ENCODE assay signal across 11 cellular contexts in the genomic region with DNA sequence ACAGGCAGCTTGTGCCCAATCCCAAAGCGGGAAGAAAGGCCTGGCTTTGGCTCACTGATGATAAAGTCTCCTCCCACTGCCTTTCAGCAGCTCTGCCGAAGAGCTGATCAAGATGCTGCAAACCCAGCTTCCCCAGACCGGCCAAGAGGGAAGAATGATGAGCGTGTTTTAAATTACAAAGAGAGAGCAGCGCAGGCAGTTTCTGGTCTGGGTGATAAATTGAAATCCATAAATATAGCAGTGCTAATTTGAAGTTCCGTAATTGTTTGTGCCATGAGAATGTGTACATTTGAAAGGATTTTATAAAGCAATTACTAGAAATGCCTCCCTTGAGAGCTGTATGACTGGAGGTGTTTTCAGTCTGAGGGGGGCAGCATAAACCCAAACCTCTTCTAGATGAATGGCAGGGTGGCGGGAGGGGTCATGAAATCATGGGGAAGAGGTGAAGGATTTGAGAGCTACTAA.
A peak's percentile ranks its signal among the peaks of the same experiment; 100 is the strongest.
DNase-seq lines count a peak whose midpoint lies in the region; ATAC-seq and TF ChIP-seq lines count a peak whose summit lies in the region.
"Had no signal": no experiment of that assay in that cellular context is flagged by ENCODE, and none has a peak within 500 bp of the region (broad histone marks: within the 10 kb centered on the region; RNA-seq: fewer than 3 reads in every experiment).

No MANE protein-coding gene starts in this region.

- no peak for TF ChIP-seq EP300 in ovary (IDR thresholded peaks at IDR 0.05)

- H3K9ac ChIP-seq in GM23248 (no peak overlapping the region), mesenchymal stem cell (ENCODE audit: low read length) (peak overlapping the region; percentile 30)

- no peak for ATAC-seq in GM21367 (IDR thresholded peaks at IDR 0.05; ENCODE audit: unreplicated experiment)
- ATAC-seq in HG03354 (IDR thresholded peaks at IDR 0.05; ENCODE audit: poor library complexity, severe bottlenecking, unreplicated experiment) = no peak
- no peak for ATAC-seq in GM19397 (IDR thresholded peaks at IDR 0.05; ENCODE audit: unreplicated experiment)

- H3K4me3 ChIP-seq in GM23248 (no peak overlapping the region), choroid plexus epithelial cell (ENCODE audit: low read depth, low read length) (no peak overlapping the region), mesenchymal stem cell (ENCODE audit: insufficient read depth in 1 of 2, low read depth in 1 of 2, low read length in 2 of 2) (no peak overlapping the region), ovary (no peak overlapping the region)
- H3K4me3 ChIP-seq: SJSA1 had no signal

- intact Hi-C loops in ovary (cut with DNase I) = no loop called here

- H3K4me1 ChIP-seq in GM23248 (ENCODE audit: insufficient read depth) = peaks cover 6% of the 10 kb centered on the region
- no peaks in the 10 kb centered on the region for H3K4me1 ChIP-seq in mesenchymal stem cell (ENCODE audit: control insufficient read depth, insufficient read depth, low read depth, low read length)
- no peaks in the 10 kb centered on the region for H3K4me1 ChIP-seq in ovary (ENCODE audit: insufficient read depth)
- H3K4me1 ChIP-seq: SJSA1 had no signal

- no peak for TF ChIP-seq POLR2A in ovary (IDR thresholded peaks at IDR 0.05)

- H3K79me1 ChIP-seq in mesenchymal stem cell (replicated peaks; ENCODE audit: low read length, poor library complexity, severe bottlenecking) = peaks cover 24% of the 10 kb centered on the region

- no peaks in the 10 kb centered on the region for H4K20me1 ChIP-seq in GM23248 (ENCODE audit: insufficient read depth)

- no peak overlapping the region for H3K23ac ChIP-seq in mesenchymal stem cell (ENCODE audit: low read length in 2 of 2)

- in situ Hi-C loops in GM23248 (cut with MboI) = loop anchor here (25.0 kb wide), 1 partner anchor 368 kb away; no protein-coding TSS in a partner anchor

- no peak overlapping the region for H3K18ac ChIP-seq in mesenchymal stem cell (ENCODE audit: low read depth in 1 of 2, low read length in 2 of 2)

- H4K8ac ChIP-seq in mesenchymal stem cell (ENCODE audit: low read length) = no peak overlapping the region

- no peak for TF ChIP-seq CTCF in choroid plexus epithelial cell (conservative IDR thresholded peaks at IDR 0.05; ENCODE audit: low read depth, low read length)
- TF ChIP-seq CTCF in ovary (IDR thresholded peaks at IDR 0.05) = no peak

- H3K4ac ChIP-seq in mesenchymal stem cell (ENCODE audit: low read depth in 1 of 2, low read length in 2 of 2) = no peak overlapping the region

- peak; percentile 43 for DNase-seq in GM23248
- DNase-seq in NCI-H2107 treated with DMSO at 0.1 percent for 48 hours (lab: John Stamatoyannopoulos, UW; ENCODE audit: unreplicated experiment) = peak; percentile 84
- peak; percentile 22 for DNase-seq in choroid plexus epithelial cell (ENCODE audit: low read depth)
- no peak for DNase-seq in mesenchymal stem cell
- DNase-seq in ovary = no peak
- DNase-seq: stimulated activated CD4-positive, alpha-beta T cell treated with anti-CD3 and anti-CD28 coated beads, Interleukin-4, amount 100 ng/mL, for 1 hour; trophoblast cell had no signal

- H2AK5ac ChIP-seq in mesenchymal stem cell (ENCODE audit: low read length, severe bottlenecking) = no peak overlapping the region

- H3K4me2 ChIP-seq in GM23248 (ENCODE audit: unreplicated experiment) (no peak overlapping the region), mesenchymal stem cell (ENCODE audit: low read length, poor library complexity, severe bottlenecking) (no peak overlapping the region)

- WGBS in GM23248 (ENCODE audit: low coverage in 1 of 2, low lambda C conversion rate in 2 of 2, missing lambda C conversion rate in 2 of 2), 2 experiments = 45 to 46% methylated on average over 7 of the region's 7 CpGs
- 72% methylated on average over 7 of the region's 7 CpGs for WGBS in mesenchymal stem cell
- 23 to 29% (median 23%) methylated on average over 7 of the region's 7 CpGs for WGBS in ovary, 3 donors

- H3F3A ChIP-seq in GM23248 (ENCODE audit: insufficient read depth) = peaks cover 8% of the 10 kb centered on the region; the same call in 1 of the 2 replicates

- no peak overlapping the region for H2BK120ac ChIP-seq in mesenchymal stem cell (ENCODE audit: low read depth, low read length)

- no peak overlapping the region for H2BK15ac ChIP-seq in mesenchymal stem cell (ENCODE audit: low read depth, poor library complexity, severe bottlenecking)

- no peaks in the 10 kb centered on the region for H3K9me3 ChIP-seq in GM23248 (ENCODE audit: low read depth)
- no peaks in the 10 kb centered on the region for H3K9me3 ChIP-seq in mesenchymal stem cell (ENCODE audit: control insufficient read depth, low read length)
- H3K9me3 ChIP-seq in ovary = no peaks in the 10 kb centered on the region
- H3K9me3 ChIP-seq: SJSA1 had no signal

- H3K14ac ChIP-seq in mesenchymal stem cell (ENCODE audit: low read length in 2 of 2) = no peak overlapping the region

- H3K27ac ChIP-seq in GM23248 (no peak overlapping the region), mesenchymal stem cell (ENCODE audit: low read length, poor library complexity, severe bottlenecking) (no peak overlapping the region), ovary (no peak overlapping the region)
- H3K27ac ChIP-seq: SJSA1 had no signal

- no peaks in the 10 kb centered on the region for H3K27me3 ChIP-seq in GM23248 (replicated peaks; ENCODE audit: insufficient read depth)
- H3K27me3 ChIP-seq in mesenchymal stem cell (ENCODE audit: control insufficient read depth in 1 of 2, insufficient read depth in 1 of 2, low read length in 2 of 2) = no peaks in the 10 kb centered on the region
- H3K27me3 ChIP-seq in ovary = no peaks in the 10 kb centered on the region

- H3K79me2 ChIP-seq in GM23248 (ENCODE audit: insufficient read depth) = no peaks in the 10 kb centered on the region

- no peaks in the 10 kb centered on the region for H3K9me2 ChIP-seq in GM23248 (ENCODE audit: insufficient read depth)

- H2AFZ ChIP-seq in GM23248 = no peak overlapping the region
- H2AFZ ChIP-seq in mesenchymal stem cell (ENCODE audit: low read depth, low read length) = no peak overlapping the region

- H4K91ac ChIP-seq in mesenchymal stem cell (ENCODE audit: low read length) = no peak overlapping the region

- H2BK12ac ChIP-seq in mesenchymal stem cell (ENCODE audit: low read length in 2 of 2) = no peak overlapping the region

- no peak overlapping the region for H2BK5ac ChIP-seq in mesenchymal stem cell (ENCODE audit: low read depth, low read length, poor library complexity, severe bottlenecking)

- H3K36me3 ChIP-seq in GM23248 (ENCODE audit: low read depth) (0 out of 2 replicates have a peak, but pooled peaks cover 6% of the 10 kb centered on the region), mesenchymal stem cell (ENCODE audit: control insufficient read depth in 1 of 2, insufficient read depth in 2 of 2, low read depth in 1 of 2, low read length in 2 of 2) (peaks cover 32 to 38% of the 10 kb centered on the region in 2 experiments), ovary (no peaks in the 10 kb centered on the region)

Comparison
In these comparisons a context has a peak if more than half of its experiments do, and no peak if none do; other contexts are left out.
1. DNase-seq: peak in GM23248 (single experiment), NCI-H2107 treated with DMSO at 0.1 percent for 48 hours (single experiment) and choroid plexus epithelial cell (single experiment); none in mesenchymal stem cell (single experiment) and ovary (0 of 5).